Comparison of ENCODE assay signal across 1 cellular context in the genomic region with DNA sequence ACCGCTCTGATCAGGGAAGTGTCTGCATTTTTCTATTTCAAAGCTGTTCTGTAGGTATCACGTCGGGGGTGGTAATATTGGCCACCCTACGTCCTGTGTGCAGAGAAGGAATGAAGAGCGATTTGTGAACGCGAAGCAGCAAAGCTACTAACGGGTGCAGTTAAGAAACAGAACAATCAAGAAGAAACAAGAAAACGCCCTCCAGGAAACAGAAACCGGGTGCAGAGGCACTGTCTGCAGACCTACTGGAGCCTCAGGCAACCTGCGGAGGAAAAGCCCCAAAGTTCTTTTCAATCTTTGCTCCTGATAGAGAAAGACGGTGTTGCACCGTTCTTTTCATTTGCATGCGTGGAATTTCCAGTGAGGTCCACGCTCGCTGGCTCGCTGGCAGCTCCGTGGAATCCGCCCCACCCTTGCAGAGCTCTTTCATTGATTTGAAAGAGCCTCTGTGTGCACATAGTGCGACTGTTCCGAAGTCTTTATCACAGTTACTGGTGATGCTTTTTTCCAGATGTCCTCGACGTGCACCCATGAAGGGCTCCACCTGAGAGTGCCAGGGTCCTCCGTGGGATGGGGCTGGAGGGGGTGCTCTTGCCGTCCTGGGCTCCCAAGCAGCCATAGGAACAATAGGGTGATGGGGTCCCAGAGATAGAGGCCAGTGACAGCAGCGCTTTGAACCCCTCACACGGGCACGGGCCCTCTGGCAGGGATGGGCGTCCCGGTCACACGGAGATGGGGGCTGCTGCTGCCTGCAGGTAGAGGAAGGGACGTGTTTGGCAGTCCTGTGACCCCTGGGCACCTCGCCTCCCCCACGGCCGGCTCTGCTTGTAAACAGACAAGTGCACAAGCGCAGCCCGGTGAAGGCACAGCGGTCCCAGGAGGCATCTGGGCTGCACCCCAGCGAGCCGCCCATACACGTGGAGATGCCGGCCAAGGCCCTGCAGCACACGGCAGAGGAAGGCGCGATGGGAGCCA.
TF ChIP-seq lines count a peak whose summit lies in the region.

No MANE protein-coding gene starts in this region.

TF ChIP-seq in K562, 482 proteins besides CTCF, POLR2A, EP300 and RAD21:
- no peak for TF ChIP-seq FUS (optimal IDR thresholded peaks at IDR 0.05; ENCODE audit: low read depth, low read length)
- no peak for TF ChIP-seq CREB1 (IDR thresholded peaks at IDR 0.05)
- TF ChIP-seq CREB1 (CRISPR knock-in tag; IDR thresholded peaks at IDR 0.05) = peak; percentile 29; the same call in 1 of the 2 replicates
